2 cellular contexts compared by ENCODE assay signal in genomic region chr4:105210901-105211300, GRCh38.
A peak's percentile ranks its signal among the peaks of the same experiment; 100 is the strongest.
TF ChIP-seq lines count a peak whose summit lies in the region.

No MANE protein-coding gene starts in this region.

TF ChIP-seq in GM23338, 12 proteins besides CTCF, POLR2A, EP300 and RAD21 (continued from another document):
- 0 out of 2 replicates have a peak, but pooled peaks have one; percentile 5 for TF ChIP-seq ZNF462 (CRISPR knock-in tag; IDR thresholded peaks at IDR 0.05)

TF ChIP-seq in WTC11, 78 proteins besides CTCF, POLR2A, EP300 and RAD21 (continued from another document):
- TF ChIP-seq E2F1 (CRISPR knock-in tag; IDR thresholded peaks at IDR 0.05): no peak
- TF ChIP-seq PRDM15 (CRISPR knock-in tag; IDR thresholded peaks at IDR 0.05): no peak
- TF ChIP-seq TEAD1 (CRISPR knock-in tag; IDR thresholded peaks at IDR 0.05): no peak
- TF ChIP-seq NFE2L1 (CRISPR knock-in tag; IDR thresholded peaks at IDR 0.05): no peak
- TF ChIP-seq GRHL2 (CRISPR knock-in tag; IDR thresholded peaks at IDR 0.05; ENCODE audit: insufficient replicate concordance, severe bottlenecking): no peak
- TF ChIP-seq NR3C1 (CRISPR knock-in tag; conservative IDR thresholded peaks at IDR 0.05; ENCODE audit: low read depth): no peak
- TF ChIP-seq ZNF232 (CRISPR knock-in tag; IDR thresholded peaks at IDR 0.05): no peak
- TF ChIP-seq SMAD3 (CRISPR knock-in tag; IDR thresholded peaks at IDR 0.05; ENCODE audit: borderline replicate concordance): no peak
- no peak for TF ChIP-seq CDX4 (CRISPR knock-in tag; IDR thresholded peaks at IDR 0.05; ENCODE audit: borderline replicate concordance)
- no peak for TF ChIP-seq ZNF121 (CRISPR knock-in tag; IDR thresholded peaks at IDR 0.05)
- no peak for TF ChIP-seq NR2C2 (CRISPR knock-in tag; IDR thresholded peaks at IDR 0.05)
- TF ChIP-seq ZNF512 (CRISPR knock-in tag; IDR thresholded peaks at IDR 0.05; ENCODE audit: borderline replicate concordance): no peak
- no peak for TF ChIP-seq SP1 (CRISPR knock-in tag; conservative IDR thresholded peaks at IDR 0.05)
- no peak for TF ChIP-seq ZNF423 (CRISPR knock-in tag; IDR thresholded peaks at IDR 0.05)
